10 cellular contexts compared by ENCODE assay signal in the genomic region with DNA sequence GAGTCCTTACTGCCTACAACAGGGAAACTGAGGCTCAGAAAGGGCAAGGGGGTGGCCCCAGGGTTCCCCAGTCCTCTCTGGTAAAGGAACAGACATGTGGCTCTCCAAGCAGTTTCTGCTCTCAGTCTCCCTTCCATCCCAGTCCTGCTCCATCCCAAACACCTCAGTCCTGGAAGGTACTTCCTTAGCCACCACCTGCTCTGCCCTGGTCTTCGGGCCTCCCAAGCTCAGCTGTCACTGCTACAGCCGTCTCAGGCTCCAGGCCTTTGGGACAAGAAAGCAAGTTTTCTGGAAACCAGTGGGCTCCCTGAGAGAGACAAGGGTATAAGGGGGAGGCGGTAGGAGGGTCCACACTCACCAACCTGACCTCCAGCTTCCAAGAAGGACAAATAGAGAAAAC. TPM values are rescaled to one million over a fixed set of nuclear protein-coding genes. Genes with fewer than 3 reads are reported as not detected.
DNase-seq lines count a peak whose midpoint lies in the region; ATAC-seq, FAIRE-seq and TF ChIP-seq lines count a peak whose summit lies in the region.
"Had no signal": no experiment of that assay in that cellular context is flagged by ENCODE, and none has a peak within 500 bp of the region (broad histone marks: within the 10 kb centered on the region; RNA-seq: fewer than 3 reads in every experiment).

No MANE protein-coding gene starts in this region.

- no peaks in the 10 kb centered on the region for H3K79me1 ChIP-seq in mesenchymal stem cell (replicated peaks; ENCODE audit: low read length, poor library complexity, severe bottlenecking)

- H3K9me3 Mint-ChIP-seq in CD8-positive, alpha-beta memory T cell = no peaks in the 10 kb centered on the region
- H3K9me3 Mint-ChIP-seq in activated T-helper 1 cell treated with anti-CD3 and anti-CD28 coated beads, Interleukin-12 subunit alpha, Interleukin-12 subunit beta, Interleukin-2, Interleukin-4 antibody, amounts not matched to agents 30 ng/mL and 10 ng/mL and 1 ng/mL, durations not matched to agents 14 hours and 24 hours and 36 hours = no peaks in the 10 kb centered on the region

- no peak overlapping the region for H2BK5ac ChIP-seq in mesenchymal stem cell (ENCODE audit: low read depth, low read length, poor library complexity, severe bottlenecking)

- peak overlapping the region in 1 of 2 experiments; percentile 43 for H3K4ac ChIP-seq in mesenchymal stem cell (ENCODE audit: low read depth in 1 of 2, low read length in 2 of 2)

- peaks cover 7 to 16% (median 10%) of the 10 kb centered on the region in 3 donors for H3K4me1 Mint-ChIP-seq in CD8-positive, alpha-beta memory T cell
- H3K4me1 Mint-ChIP-seq in activated T-helper 1 cell treated with anti-CD3 and anti-CD28 coated beads, Interleukin-12 subunit alpha, Interleukin-12 subunit beta, Interleukin-2, Interleukin-4 antibody, amounts not matched to agents 30 ng/mL and 10 ng/mL and 1 ng/mL, durations not matched to agents 14 hours and 24 hours and 36 hours (ENCODE audit: low read depth) = peaks cover 16% of the 10 kb centered on the region

- H3K18ac ChIP-seq in mesenchymal stem cell (ENCODE audit: low read depth in 1 of 2, low read length in 2 of 2) = no peak overlapping the region

- no peak for DNase-seq in A549 (ENCODE audit: low read depth in 1 of 2, low spot score in 1 of 2)
- peak in 1 of 5 donors; percentile 24 for DNase-seq in CD8-positive, alpha-beta memory T cell
- DNase-seq in activated T-helper 1 cell treated with anti-CD3 and anti-CD28 coated beads, Interleukin-12 subunit alpha, Interleukin-12 subunit beta, Interleukin-2, Interleukin-4 antibody, amounts not matched to agents 30 ng/mL and 10 ng/mL and 1 ng/mL, durations not matched to agents 14 hours and 24 hours and 36 hours (ENCODE audit: low spot score) = no peak
- DNase-seq in mesenchymal stem cell = no peak
- no peak for DNase-seq in BE2C
- no peak for DNase-seq in stimulated activated CD4-positive, alpha-beta T cell treated with anti-CD3 and anti-CD28 coated beads, Interleukin-1b, Interleukin-23, amount 100 ng/mL, for 48 hours
- DNase-seq in COR-L47 (lab: John Stamatoyannopoulos, UW) = no peak

- TF ChIP-seq EP300 in A549 (IDR thresholded peaks at IDR 0.05) = no peak

- no peaks in the 10 kb centered on the region for H3K36me3 Mint-ChIP-seq in CD8-positive, alpha-beta memory T cell
- H3K36me3 Mint-ChIP-seq in activated T-helper 1 cell treated with anti-CD3 and anti-CD28 coated beads, Interleukin-12 subunit alpha, Interleukin-12 subunit beta, Interleukin-2, Interleukin-4 antibody, amounts not matched to agents 30 ng/mL and 10 ng/mL and 1 ng/mL, durations not matched to agents 14 hours and 24 hours and 36 hours (ENCODE audit: low read depth) = no peaks in the 10 kb centered on the region

- H2BK15ac ChIP-seq in mesenchymal stem cell (ENCODE audit: low read depth, poor library complexity, severe bottlenecking) = no peak overlapping the region

- H3K9me3 ChIP-seq in A549 (no peaks in the 10 kb centered on the region), mesenchymal stem cell (ENCODE audit: control insufficient read depth, low read length) (no peaks in the 10 kb centered on the region), BE2C (no peaks in the 10 kb centered on the region)
- no peaks in the 10 kb centered on the region for H3K9me3 ChIP-seq in CD8-positive, alpha-beta memory T cell (ENCODE audit: low read length)
- H3K9me3 ChIP-seq: heart left ventricle had no signal

- H3K27ac Mint-ChIP-seq in CD8-positive, alpha-beta memory T cell = peak overlapping the region; percentile 4 to 99 (median 96)
- H3K27ac Mint-ChIP-seq in activated T-helper 1 cell treated with anti-CD3 and anti-CD28 coated beads, Interleukin-12 subunit alpha, Interleukin-12 subunit beta, Interleukin-2, Interleukin-4 antibody, amounts not matched to agents 30 ng/mL and 10 ng/mL and 1 ng/mL, durations not matched to agents 14 hours and 24 hours and 36 hours = no peak overlapping the region

- no peak overlapping the region for H4K8ac ChIP-seq in mesenchymal stem cell (ENCODE audit: low read length)

- H3K9ac ChIP-seq in mesenchymal stem cell (ENCODE audit: low read length) = peak overlapping the region; percentile 91

- POLR2A ChIA-PET in A549 (lab: Yijun Ruan, JAX) = no interaction called here
- POLR2A ChIA-PET in CD8-positive, alpha-beta memory T cell (lab: Charles Lee) = no interaction called here

- TF ChIP-seq RAD21 in A549 (conservative IDR thresholded peaks at IDR 0.05 in 1 of 2, IDR thresholded peaks at IDR 0.05 in 1 of 2) = no peak

- peak overlapping the region; percentile 40 to 47 for H2BK12ac ChIP-seq in mesenchymal stem cell (ENCODE audit: low read length in 2 of 2)

- no peak for FAIRE-seq in A549 (lab: Jason Lieb, UNC)

- H2AFZ ChIP-seq in mesenchymal stem cell (ENCODE audit: low read depth, low read length) = no peak overlapping the region

- no peaks in the 10 kb centered on the region for H3K27me3 Mint-ChIP-seq in CD8-positive, alpha-beta memory T cell
- peaks cover 6% of the 10 kb centered on the region for H3K27me3 Mint-ChIP-seq in activated T-helper 1 cell treated with anti-CD3 and anti-CD28 coated beads, Interleukin-12 subunit alpha, Interleukin-12 subunit beta, Interleukin-2, Interleukin-4 antibody, amounts not matched to agents 30 ng/mL and 10 ng/mL and 1 ng/mL, durations not matched to agents 14 hours and 24 hours and 36 hours (ENCODE audit: insufficient read depth)

- H3K4me1 ChIP-seq in A549 = peaks cover 13% of the 10 kb centered on the region
- peaks cover 6% of the 10 kb centered on the region for H3K4me1 ChIP-seq in CD8-positive, alpha-beta memory T cell (ENCODE audit: insufficient read depth, low read length)
- peaks cover 8% of the 10 kb centered on the region for H3K4me1 ChIP-seq in mesenchymal stem cell (ENCODE audit: control insufficient read depth, insufficient read depth, low read depth, low read length)
- peaks cover 35% of the 10 kb centered on the region for H3K4me1 ChIP-seq in BE2C

- intact Hi-C loops in activated T-helper 1 cell treated with anti-CD3 and anti-CD28 coated beads, Interleukin-12 subunit alpha, Interleukin-12 subunit beta, Interleukin-2, Interleukin-4 antibody, amounts not matched to agents 30 ng/mL and 10 ng/mL and 1 ng/mL, durations not matched to agents 14 hours and 24 hours and 36 hours (cut with micrococcal nuclease) = loop anchor here (10.0 kb wide), 1 partner anchor 722 kb away; a partner anchor contains a TSS

- H3K27ac ChIP-seq in A549 (peak overlapping the region in 1 of 2 experiments; percentile 94; a peak in 4 of 6 replicates), mesenchymal stem cell (ENCODE audit: low read length, poor library complexity, severe bottlenecking) (no peak overlapping the region)
- no peak overlapping the region for H3K27ac ChIP-seq in CD8-positive, alpha-beta memory T cell (ENCODE audit: low read depth, low read length)

- ATAC-seq in A549 (no peak), HG02852 (IDR thresholded peaks at IDR 0.05; ENCODE audit: unreplicated experiment) (no peak)

- H3K4me3 ChIP-seq in A549 = no peak overlapping the region
- H3K4me3 ChIP-seq in CD8-positive, alpha-beta memory T cell (ENCODE audit: low read length) = no peak overlapping the region
- H3K4me3 ChIP-seq in mesenchymal stem cell (ENCODE audit: insufficient read depth in 1 of 2, low read depth in 1 of 2, low read length in 2 of 2) = no peak overlapping the region
- no peak overlapping the region for H3K4me3 ChIP-seq in BE2C (ENCODE audit: low read depth, low read length)
- H3K4me3 ChIP-seq: lung had no signal

- no peak overlapping the region for H2BK120ac ChIP-seq in mesenchymal stem cell (ENCODE audit: low read depth, low read length)

- H3K14ac ChIP-seq in mesenchymal stem cell (ENCODE audit: low read length in 2 of 2) = no peak overlapping the region

- no peaks in the 10 kb centered on the region for H3K27me3 ChIP-seq in CD8-positive, alpha-beta memory T cell (ENCODE audit: insufficient read depth, low read length, poor library complexity, severe bottlenecking)
- H3K27me3 ChIP-seq in mesenchymal stem cell (ENCODE audit: control insufficient read depth in 1 of 2, insufficient read depth in 1 of 2, low read length in 2 of 2) = peaks cover 0 to 4% of the 10 kb centered on the region in 2 experiments
- H3K27me3 ChIP-seq in BE2C = no peaks in the 10 kb centered on the region
- H3K27me3 ChIP-seq: heart left ventricle had no signal

- TF ChIP-seq CTCF in A549 (IDR thresholded peaks at IDR 0.05) (no peak), BE2C (IDR thresholded peaks at IDR 0.05; ENCODE audit: low read depth, low read length) (no peak)

- no peaks in the 10 kb centered on the region for H3K36me3 ChIP-seq in CD8-positive, alpha-beta memory T cell (ENCODE audit: insufficient read depth, low read length)
- H3K36me3 ChIP-seq in mesenchymal stem cell (ENCODE audit: control insufficient read depth in 1 of 2, insufficient read depth in 2 of 2, low read depth in 1 of 2, low read length in 2 of 2) (peaks cover 0 to 7% of the 10 kb centered on the region in 2 experiments), BE2C (no peaks in the 10 kb centered on the region)
- H3K36me3 ChIP-seq: heart left ventricle had no signal

- no peak for TF ChIP-seq POLR2A in A549 (IDR thresholded peaks at IDR 0.05; ENCODE audit: low read length)

- H3K4me2 ChIP-seq in A549 = peak overlapping the region; percentile 86; the same call in 1 of the 3 replicates
- H3K4me2 ChIP-seq in mesenchymal stem cell (ENCODE audit: low read length, poor library complexity, severe bottlenecking) = no peak overlapping the region

- no peak overlapping the region for H4K91ac ChIP-seq in mesenchymal stem cell (ENCODE audit: low read length)

- CTCF ChIA-PET in A549 (lab: Yijun Ruan, JAX) = interaction anchor here (0.8 to 18.6 kb wide), 6 partner anchors 12 to 602 kb away, joined by 3 to 242 read pairs (median 38); a partner anchor contains a TSS
- CTCF ChIA-PET in CD8-positive, alpha-beta memory T cell (lab: Charles Lee) = interaction anchor here (2.5 to 5.7 kb wide), 4 partner anchors 25 to 170 kb away, joined by 10 to 89 read pairs (median 34); a partner anchor contains a TSS

- H3K23ac ChIP-seq in mesenchymal stem cell (ENCODE audit: low read length in 2 of 2) = no peak overlapping the region

- H3K4me3 Mint-ChIP-seq in CD8-positive, alpha-beta memory T cell = peak overlapping the region in 6 of 7 donors; percentile 48 to 93 (median 90)
- H3K4me3 Mint-ChIP-seq in activated T-helper 1 cell treated with anti-CD3 and anti-CD28 coated beads, Interleukin-12 subunit alpha, Interleukin-12 subunit beta, Interleukin-2, Interleukin-4 antibody, amounts not matched to agents 30 ng/mL and 10 ng/mL and 1 ng/mL, durations not matched to agents 14 hours and 24 hours and 36 hours = peak overlapping the region; percentile 89

- no peak overlapping the region for H2AK5ac ChIP-seq in mesenchymal stem cell (ENCODE audit: low read length, severe bottlenecking)

- WGBS in A549 (ENCODE audit: missing lambda C conversion rate) = 83% methylated on average over 3 of the region's 3 CpGs
- WGBS in mesenchymal stem cell = 90% methylated on average over 3 of the region's 3 CpGs

RNA-seq across cellular contexts. Expression of a gene that starts 23.1 kb away (rescaled TPM):
- 2.3 and 2.7 TPM in 2 replicates for polyA plus RNA-seq in A549 (2011; rRNA removed)
- polyA plus RNA-seq in A549 (2012; cell fraction: cytosol; rRNA removed) = 6.5 and 9.5 TPM in 2 replicates
- polyA plus RNA-seq in A549 (2012; cell fraction: nucleus; rRNA removed) = 28.3 and 34.0 TPM in 2 replicates
- 6.3 to 7.0 TPM (median 6.6 TPM) in 3 replicates for polyA plus RNA-seq in A549 (2017; fragmentation: RNase III; extraction: RNeasy Plus Mini Kit Qiagen cat#74134 plus additional on column Dnase treatment)
- 2.5 and 3.3 TPM in 2 replicates for polyA minus RNA-seq in A549 (2011; rRNA and poly(A)+ RNA removed)
- total RNA-seq in CD8-positive, alpha-beta memory T cell = under 1 TPM; 0.35 to 0.57 TPM
- polyA plus RNA-seq in CD8-positive, alpha-beta memory T cell = 0.24 TPM
- total RNA-seq in activated T-helper 1 cell treated with anti-CD3 and anti-CD28 coated beads, Interleukin-12 subunit alpha, Interleukin-12 subunit beta, Interleukin-2, Interleukin-4 antibody, amounts not matched to agents 30 ng/mL and 10 ng/mL and 1 ng/mL, durations not matched to agents 14 hours and 24 hours and 36 hours = 0.13 and 0.29 TPM in 2 replicates
- 6.1 TPM for polyA plus RNA-seq in mesenchymal stem cell (2013, experiment 1 of 2)
- 5.3 TPM for polyA plus RNA-seq in mesenchymal stem cell (2013, experiment 2 of 2)
- polyA plus RNA-seq in BE2C (2012; ENCODE audit: insufficient read depth, insufficient read length, low read depth) = 104 TPM

RNA-seq across cellular contexts. Expression of a gene that starts 28.6 kb away (rescaled TPM):
- 0.98 and 1.2 TPM in 2 replicates for polyA plus RNA-seq in A549 (2011; rRNA removed)
- 1.2 and 2.4 TPM in 2 replicates for polyA plus RNA-seq in A549 (2012; cell fraction: cytosol; rRNA removed)
- polyA plus RNA-seq in A549 (2012; cell fraction: nucleus; rRNA removed) = 5.9 and 7.2 TPM in 2 replicates
- 4.8 to 6.4 TPM (median 5.5 TPM) in 3 replicates for polyA plus RNA-seq in A549 (2017; fragmentation: RNase III; extraction: RNeasy Plus Mini Kit Qiagen cat#74134 plus additional on column Dnase treatment)
- 1.7 and 1.8 TPM in 2 replicates for polyA minus RNA-seq in A549 (2011; rRNA and poly(A)+ RNA removed)
- total RNA-seq in CD8-positive, alpha-beta memory T cell = under 1 TPM in 1 of 2 experiments, not detected in 1; 0.18 TPM
- polyA plus RNA-seq in CD8-positive, alpha-beta memory T cell = not detected
- total RNA-seq in activated T-helper 1 cell treated with anti-CD3 and anti-CD28 coated beads, Interleukin-12 subunit alpha, Interleukin-12 subunit beta, Interleukin-2, Interleukin-4 antibody, amounts not matched to agents 30 ng/mL and 10 ng/mL and 1 ng/mL, durations not matched to agents 14 hours and 24 hours and 36 hours = not detected in 2 replicates
- polyA plus RNA-seq in mesenchymal stem cell (2013, experiment 1 of 2) = 20.4 TPM
- 20.7 TPM for polyA plus RNA-seq in mesenchymal stem cell (2013, experiment 2 of 2)
- polyA plus RNA-seq in BE2C (2012; ENCODE audit: insufficient read depth, insufficient read length, low read depth) = not detected
